Comparison of ENCODE assay signal across 31 cellular contexts in the genomic region with DNA sequence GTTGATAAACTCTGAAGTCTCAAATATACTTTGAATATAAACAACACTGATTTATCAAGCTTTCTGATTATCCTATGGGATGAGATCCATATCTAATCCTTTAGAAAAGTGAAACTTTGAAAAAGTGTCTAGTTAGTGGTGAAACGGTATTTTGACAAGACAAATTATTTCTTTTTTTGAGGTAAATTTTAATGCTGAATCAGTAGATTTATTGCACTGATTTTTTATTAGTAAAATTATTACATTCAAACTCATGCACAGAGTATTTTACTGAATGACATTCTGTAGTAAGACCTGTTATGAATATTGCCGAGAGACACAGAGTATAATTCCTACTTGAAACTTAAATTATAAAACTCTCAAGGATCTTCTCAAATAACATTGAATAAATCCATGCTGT.
"Had no signal": no experiment of that assay in that cellular context is flagged by ENCODE, and none has a peak within 500 bp of the region (broad histone marks: within the 10 kb centered on the region; RNA-seq: fewer than 3 reads in every experiment).

No MANE protein-coding gene starts in this region.

- H3K27me3 Mint-ChIP-seq: progenitor cell of endocrine pancreas; stimulated activated memory B cell treated with anti-CD40 and anti-IgM and Interleukin-4, amounts not matched to agents 10 μg/mL and 1 μg/mL and 100 μg/mL, for 72 hours; stimulated activated naive CD8-positive, alpha-beta T cell treated with anti-CD3 and anti-CD28 coated beads, Interleukin-15, amount 100 ng/mL, for 72 hours; type B pancreatic cell had no signal

- ATAC-seq: natural killer cell; psoas muscle; right cardiac atrium; sciatic nerve; stimulated activated memory B cell treated with anti-CD40 and anti-IgM and Interleukin-4, amounts not matched to agents 10 μg/mL and 1 μg/mL and 100 μg/mL, for 72 hours; stimulated activated naive CD8-positive, alpha-beta T cell treated with anti-CD3 and anti-CD28 coated beads, Interleukin-15, amount 100 ng/mL, for 72 hours; stimulated activated naive CD8-positive, alpha-beta T cell treated with anti-CD3 and anti-CD28 coated beads, Interleukin-15, Interleukin-2, amounts not matched to agents 100 U/mL and 50 U/mL, for 24 hours; upper lobe of right lung had no signal

- H3K36me3 Mint-ChIP-seq: stimulated activated memory B cell treated with anti-CD40 and anti-IgM and Interleukin-4, amounts not matched to agents 10 μg/mL and 1 μg/mL and 100 μg/mL, for 72 hours; type B pancreatic cell had no signal

- DNase-seq: natural killer cell; occipital lobe; ovary; posterior cingulate gyrus; psoas muscle; right cardiac atrium; spleen; stimulated activated CD4-positive, alpha-beta T cell treated with anti-CD3 and anti-CD28 coated beads, Interleukin-12 subunit alpha, Interleukin-12 subunit beta, amount 100 ng/mL, for 4 hours; stimulated activated CD4-positive, alpha-beta T cell treated with anti-CD3 and anti-CD28 coated beads, Interleukin-1b, Interleukin-23, amount 100 ng/mL, for 48 hours; stimulated activated CD4-positive, alpha-beta T cell treated with anti-CD3 and anti-CD28 coated beads, Interleukin-4, amount 100 ng/mL, for 1 hour; stimulated activated CD4-positive, alpha-beta T cell treated with anti-CD3 and anti-CD28 coated beads, Interleukin-4, amount 100 ng/mL, for 4 hours; stimulated activated CD8-positive, alpha-beta memory T cell treated with anti-CD3 and anti-CD28 coated beads, Interleukin-4, amount 100 ng/mL, for 48 hours; stimulated activated naive CD4-positive, alpha-beta T cell; stimulated activated naive CD8-positive, alpha-beta T cell treated with anti-CD3 and anti-CD28 coated beads, Interleukin-15, amount 100 ng/mL, for 72 hours; stimulated activated naive CD8-positive, alpha-beta T cell treated with anti-CD3 and anti-CD28 coated beads, Interleukin-15, Interleukin-2, amounts not matched to agents 100 U/mL and 50 U/mL, for 24 hours; substantia nigra; testis; tibial artery; transverse colon; upper lobe of right lung; uterus had no signal

- H2AFZ ChIP-seq: neural progenitor cell, parathyroid adenoma had no signal

- H3K4me1 Mint-ChIP-seq: natural killer cell; nephron; neural progenitor cell; stimulated activated memory B cell treated with anti-CD40 and anti-IgM and Interleukin-4, amounts not matched to agents 10 μg/mL and 1 μg/mL and 100 μg/mL, for 72 hours; stimulated activated naive CD8-positive, alpha-beta T cell treated with anti-CD3 and anti-CD28 coated beads, Interleukin-15, amount 100 ng/mL, for 72 hours had no signal

- H3K9ac ChIP-seq: neural progenitor cell, parathyroid adenoma had no signal

- H3K27ac ChIP-seq: neural progenitor cell, ovary, parathyroid adenoma, psoas muscle, skin epidermis, spleen, suprapubic skin, testis, tibial artery, transverse colon, upper lobe of right lung, uterus had no signal

- H3K4me3 ChIP-seq: neural progenitor cell, ovary, psoas muscle, skin epidermis, smooth muscle cell, spleen, suprapubic skin, testis, tibial artery, transverse colon, upper lobe of right lung, uterus had no signal

- H3K9me3 ChIP-seq: ovary, suprapubic skin, testis, transverse colon had no signal

- H3K4me1 ChIP-seq: neural progenitor cell, parathyroid adenoma, psoas muscle, spleen, testis, tibial artery, transverse colon, upper lobe of right lung, uterus had no signal

- H3K4me3 Mint-ChIP-seq: natural killer cell; nephron; neural progenitor cell; stimulated activated memory B cell treated with anti-CD40 and anti-IgM and Interleukin-4, amounts not matched to agents 10 μg/mL and 1 μg/mL and 100 μg/mL, for 72 hours; stimulated activated naive CD8-positive, alpha-beta T cell treated with anti-CD3 and anti-CD28 coated beads, Interleukin-15, amount 100 ng/mL, for 72 hours; type B pancreatic cell had no signal

- H3K27me3 ChIP-seq: neural progenitor cell, ovary, spleen, suprapubic skin, testis, tibial artery, transverse colon, upper lobe of right lung, uterus had no signal

- H3K4me2 ChIP-seq: neural progenitor cell, smooth muscle cell had no signal

- H3K36me3 ChIP-seq: neural progenitor cell, ovary, spleen, suprapubic skin, tibial artery, transverse colon, upper lobe of right lung, uterus had no signal

- H3K79me2 ChIP-seq: parathyroid adenoma had no signal

- H3K27ac Mint-ChIP-seq: natural killer cell; nephron; neural progenitor cell; progenitor cell of endocrine pancreas; stimulated activated memory B cell treated with anti-CD40 and anti-IgM and Interleukin-4, amounts not matched to agents 10 μg/mL and 1 μg/mL and 100 μg/mL, for 72 hours; stimulated activated naive CD8-positive, alpha-beta T cell treated with anti-CD3 and anti-CD28 coated beads, Interleukin-15, amount 100 ng/mL, for 72 hours; type B pancreatic cell had no signal
